Comparison of ENCODE assay signal across 21 cellular contexts in genomic region chr1:90074555-90075315, GRCh38.
A peak's percentile ranks its signal among the peaks of the same experiment; 100 is the strongest.
DNase-seq lines count a peak whose midpoint lies in the region; ATAC-seq lines count a peak whose summit lies in the region.
"Had no signal": no experiment of that assay in that cellular context is flagged by ENCODE, and none has a peak within 500 bp of the region (broad histone marks: within the 10 kb centered on the region; RNA-seq: fewer than 3 reads in every experiment).

No MANE protein-coding gene starts in this region.

- H3K9me3 ChIP-seq in SK-N-MC (ENCODE audit: low read depth, low read length): peaks cover 5% of the 10 kb centered on the region; the same call in 1 of the 2 replicates
- H3K9me3 ChIP-seq: esophagus squamous epithelium, neutrophil, psoas muscle, SJSA1, suprapubic skin had no signal

- H3K36me3 ChIP-seq in SK-N-MC (ENCODE audit: insufficient read depth, low read length): no peaks in the 10 kb centered on the region
- H3K36me3 ChIP-seq: BLaER1 treated with 17β-estradiol and CSF1 and Interleukin-3, amounts not matched to agents 10 nM and 100 nM; esophagus squamous epithelium; neutrophil; SJSA1; suprapubic skin had no signal

- peak overlapping the region; percentile 89 for H3K27ac ChIP-seq in SK-N-MC
- H3K27ac ChIP-seq: BLaER1 treated with 17β-estradiol and CSF1 and Interleukin-3, amounts not matched to agents 10 nM and 100 nM; esophagus squamous epithelium; neutrophil; psoas muscle; SJSA1; suprapubic skin had no signal

- peak overlapping the region; percentile 20 for H3K9ac ChIP-seq in SK-N-MC (ENCODE audit: insufficient read length)
- H3K9ac ChIP-seq: BLaER1 treated with 17β-estradiol and CSF1 and Interleukin-3, amounts not matched to agents 10 nM and 100 nM had no signal

- peak overlapping the region; percentile 40 for H3K4me3 ChIP-seq in SK-N-MC
- H3K4me3 ChIP-seq: BLaER1 treated with 17β-estradiol and CSF1 and Interleukin-3, amounts not matched to agents 10 nM and 100 nM; psoas muscle; SJSA1; suprapubic skin had no signal

- DNase-seq in NCI-H345 (lab: John Stamatoyannopoulos, UW) (peak; percentile 25), NCI-H345 treated with DMSO at 0.1 percent for 48 hours (lab: John Stamatoyannopoulos, UW; ENCODE audit: unreplicated experiment) (no peak), NCI-H1694 (lab: John Stamatoyannopoulos, UW) (peak; percentile 77), SK-N-MC (ENCODE audit: low read depth, low spot score) (peak; percentile 62), renal cortical epithelial cell (ENCODE audit: low read depth) (peak; percentile 5)
- no peak for DNase-seq in activated naive CD4-positive, alpha-beta T cell treated with anti-CD3 and anti-CD28 coated beads, Interleukin-2, amount 50 U/mL, for 16 hours
- DNase-seq: activated CD4-positive, alpha-beta T cell treated with anti-CD3 and anti-CD28 coated beads, Interleukin-2, amount 10 ng/mL, durations not matched to agents 24 days and 14 days; activated CD8-positive, alpha-beta memory T cell treated with anti-CD3 and anti-CD28 coated beads, Interleukin-2, amount 10 ng/mL, durations not matched to agents 7 days and 5 days; activated naive CD8-positive, alpha-beta T cell treated with anti-CD3 and anti-CD28 coated beads, Interleukin-2, amount 10 ng/mL, durations not matched to agents 7 days and 5 days; effector memory CD8-positive, alpha-beta T cell; esophagus squamous epithelium; GDM1; NCI-H1436; psoas muscle; stimulated activated CD4-positive, alpha-beta T cell treated with anti-CD3 and anti-CD28 coated beads, Interleukin-1b, Interleukin-23, amount 100 ng/mL, for 48 hours had no signal

- ATAC-seq in GM19324 (IDR thresholded peaks at IDR 0.05; ENCODE audit: low FRiP score, unreplicated experiment) (no peak), GM19452 (IDR thresholded peaks at IDR 0.05; ENCODE audit: unreplicated experiment) (no peak)
- ATAC-seq: activated CD8-positive, alpha-beta memory T cell treated with anti-CD3 and anti-CD28 coated beads, Interleukin-2, amount 10 ng/mL, durations not matched to agents 7 days and 5 days; effector memory CD8-positive, alpha-beta T cell; psoas muscle had no signal

Comparison
In these comparisons a context has a peak if more than half of its experiments do, and no peak if none do; other contexts are left out.
1. DNase-seq: peak in NCI-H345 (single experiment), NCI-H1694 (single experiment), SK-N-MC (single experiment) and renal cortical epithelial cell (single experiment); none in NCI-H345 treated with DMSO at 0.1 percent for 48 hours (single experiment) and activated naive CD4-positive, alpha-beta T cell treated with anti-CD3 and anti-CD28 coated beads, Interleukin-2, amount 50 U/mL, for 16 hours (single experiment).